16 cellular contexts compared by ENCODE assay signal in the genomic region with DNA sequence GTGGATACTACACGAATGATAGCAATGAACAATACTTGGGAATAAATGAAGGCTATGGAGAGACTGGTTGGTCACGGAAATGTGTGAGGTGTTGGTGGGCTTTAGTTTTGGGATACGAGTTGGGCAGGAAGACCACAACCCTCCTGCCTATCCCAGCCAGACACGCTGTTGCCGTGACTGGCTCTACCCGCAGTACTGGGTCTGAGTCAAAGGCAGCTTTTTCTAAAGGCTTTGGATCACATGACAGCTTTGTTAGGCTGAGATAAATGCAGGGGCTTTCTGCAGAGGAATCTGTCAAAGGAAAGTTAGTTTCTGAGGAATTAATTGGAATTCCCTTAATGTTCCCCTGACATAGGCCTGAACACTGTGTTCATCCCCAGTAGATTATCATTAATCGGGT.
DNase-seq lines count a peak whose midpoint lies in the region; ATAC-seq, FAIRE-seq and TF ChIP-seq lines count a peak whose summit lies in the region.
"Had no signal": no experiment of that assay in that cellular context is flagged by ENCODE, and none has a peak within 500 bp of the region (broad histone marks: within the 10 kb centered on the region; RNA-seq: fewer than 3 reads in every experiment).

No MANE protein-coding gene starts in this region.

- H3K9me3 ChIP-seq in K562 (replicated peaks; ENCODE audit: control insufficient read depth, insufficient read depth, low read depth, low read length) (no peaks in the 10 kb centered on the region), heart right ventricle (peaks cover 0 to 11% (median 0%) of the 10 kb centered on the region in 11 donors), pancreas (no peaks in the 10 kb centered on the region)
- H3K9me3 ChIP-seq: BLaER1 treated with 17β-estradiol and CSF1 and Interleukin-3, amounts not matched to agents 10 nM and 100 nM; HAP-1 had no signal

- TF ChIP-seq POLR2A in K562 (conservative IDR thresholded peaks at IDR 0.05): no peak

- FAIRE-seq in K562 (lab: Jason Lieb, UNC) (no peak), pancreas (lab: Jason Lieb, UNC) (no peak)

- no peak for TF ChIP-seq RAD21 in K562 (CRISPR knock-in tag; conservative IDR thresholded peaks at IDR 0.05 in 1 of 2, IDR thresholded peaks at IDR 0.05 in 1 of 2)

- TF ChIP-seq CTCF in K562 (IDR thresholded peaks at IDR 0.05 in 2 of 3, conservative IDR thresholded peaks at IDR 0.05 in 1 of 3; ENCODE audit: insufficient read depth in 2 of 3, low read depth in 1 of 3, low read length in 3 of 3) (no peak), heart right ventricle (IDR thresholded peaks at IDR 0.05) (no peak), pancreas (IDR thresholded peaks at IDR 0.05) (no peak)

- H2AFZ ChIP-seq in K562 (ENCODE audit: low read depth, low read length): no peak overlapping the region

- H3K4me2 ChIP-seq in K562 (ENCODE audit: insufficient read depth, low read length): no peak overlapping the region
- H3K4me2 ChIP-seq: BLaER1 treated with 17β-estradiol and CSF1 and Interleukin-3, amounts not matched to agents 10 nM and 100 nM; KMS-11 had no signal

- no peaks in the 10 kb centered on the region for H3K79me2 ChIP-seq in K562 (ENCODE audit: control insufficient read depth, insufficient read depth, low read length)

- in situ Hi-C loops in K562 (cut with MboI): no loop called here

- H3K9ac ChIP-seq in K562 (ENCODE audit: insufficient read depth in 1 of 2, low read depth in 2 of 2, low read length in 2 of 2): no peak overlapping the region
- H3K9ac ChIP-seq: BLaER1 treated with 17β-estradiol and CSF1 and Interleukin-3, amounts not matched to agents 10 nM and 100 nM; KMS-11 had no signal

- H3K4me1 ChIP-seq in K562 (replicated peaks in 1 of 2; ENCODE audit: control insufficient read depth in 2 of 2, insufficient read depth in 2 of 2, low read length in 2 of 2) (no peaks in the 10 kb centered on the region), heart right ventricle (no peaks in the 10 kb centered on the region), pancreas (no peaks in the 10 kb centered on the region)
- H3K4me1 ChIP-seq: BLaER1 treated with 17β-estradiol and CSF1 and Interleukin-3, amounts not matched to agents 10 nM and 100 nM; HAP-1 had no signal

- H3K27ac Mint-ChIP-seq in activated CD4-positive, alpha-beta T cell treated with anti-CD3 and anti-CD28 coated beads, Interleukin-2, amount 10 ng/mL, durations not matched to agents 7 days and 5 days: no peak overlapping the region
- H3K27ac Mint-ChIP-seq: CD4-positive, CD25-positive, alpha-beta regulatory T cell; IgD-negative memory B cell had no signal

- no peak for TF ChIP-seq EP300 in K562 (IDR thresholded peaks at IDR 0.05; ENCODE audit: low read length)

- no peaks in the 10 kb centered on the region for H3K36me3 Mint-ChIP-seq in activated CD4-positive, alpha-beta T cell treated with anti-CD3 and anti-CD28 coated beads, Interleukin-2, amount 10 ng/mL, durations not matched to agents 7 days and 5 days (ENCODE audit: low read depth)
- H3K36me3 Mint-ChIP-seq: CD4-positive, CD25-positive, alpha-beta regulatory T cell; IgD-negative memory B cell had no signal

- WGBS in K562 (ENCODE audit: insufficient coverage, low coverage, missing lambda C conversion rate): 0% methylated on average over 7 of the region's 7 CpGs
- WGBS in heart right ventricle, 2 donors: 65 to 71% methylated on average over 7 of the region's 7 CpGs
- WGBS in pancreas, 2 donors: 35 to 36% methylated on average over 7 of the region's 7 CpGs

- CTCF ChIA-PET in K562 (lab: Yijun Ruan, JAX; ENCODE audit: low intra/inter-chr PET ratio): no interaction called here
- CTCF ChIA-PET in activated CD4-positive, alpha-beta T cell treated with anti-CD3 and anti-CD28 coated beads, Interleukin-2, amount 10 ng/mL, durations not matched to agents 7 days and 5 days (lab: Charles Lee): no interaction called here

- H3K27me3 Mint-ChIP-seq in activated CD4-positive, alpha-beta T cell treated with anti-CD3 and anti-CD28 coated beads, Interleukin-2, amount 10 ng/mL, durations not matched to agents 7 days and 5 days: no peaks in the 10 kb centered on the region
- H3K27me3 Mint-ChIP-seq: CD4-positive, CD25-positive, alpha-beta regulatory T cell had no signal

- no TSS peak for BruUV-seq in K562 (replicated peaks; lab: Mats Ljungman, UMichigan)

- H3K27ac ChIP-seq in K562 (ENCODE audit: extremely low read depth, low read depth, low read length) (no peak overlapping the region), heart right ventricle (no peak overlapping the region), pancreas (no peak overlapping the region)
- H3K27ac ChIP-seq: BLaER1 treated with 17β-estradiol and CSF1 and Interleukin-3, amounts not matched to agents 10 nM and 100 nM; KMS-11 had no signal

- no peaks in the 10 kb centered on the region for H3K36me3 ChIP-seq in H7 (replicated peaks; ENCODE audit: control insufficient read depth, insufficient read depth, low read length)
- no peaks in the 10 kb centered on the region for H3K36me3 ChIP-seq in K562 (ENCODE audit: control insufficient read depth, insufficient read depth, low read length)
- H3K36me3 ChIP-seq in heart right ventricle: no peaks in the 10 kb centered on the region
- no peaks in the 10 kb centered on the region for H3K36me3 ChIP-seq in pancreas
- H3K36me3 ChIP-seq: BLaER1 treated with 17β-estradiol and CSF1 and Interleukin-3, amounts not matched to agents 10 nM and 100 nM; HAP-1 had no signal

- POLR2A ChIA-PET in K562 (lab: Yijun Ruan, JAX): no interaction called here
- POLR2A ChIA-PET in activated CD4-positive, alpha-beta T cell treated with anti-CD3 and anti-CD28 coated beads, Interleukin-2, amount 10 ng/mL, durations not matched to agents 7 days and 5 days (lab: Charles Lee): interaction anchor here (0.5 kb wide), 1 partner anchor 22 kb away, joined by 3 read pairs; no protein-coding TSS in a partner anchor

- H3K27me3 ChIP-seq in H7 (ENCODE audit: control insufficient read depth, insufficient read depth, low read length) (no peaks in the 10 kb centered on the region), K562 (ENCODE audit: control insufficient read depth in 2 of 2, insufficient read depth in 2 of 2, low read length in 2 of 2) (no peaks in the 10 kb centered on the region), heart right ventricle (no peaks in the 10 kb centered on the region), pancreas (no peaks in the 10 kb centered on the region)
- H3K27me3 ChIP-seq: BLaER1 treated with 17β-estradiol and CSF1 and Interleukin-3, amounts not matched to agents 10 nM and 100 nM had no signal

- no peak for ATAC-seq in K562
- ATAC-seq in heart right ventricle: no peak
- ATAC-seq in pancreas: no peak

- DNase-seq in H7: peak; percentile 21
- DNase-seq in K562 (ENCODE audit: extremely low read depth in 1 of 4, low spot score in 3 of 4): no peak
- DNase-seq in iPS-NIHi7 (ENCODE audit: extremely low spot score): peak; percentile 26
- no peak for DNase-seq in NCI-H510A treated with DMSO at 0.1 percent for 48 hours (lab: John Stamatoyannopoulos, UW)
- DNase-seq in activated CD4-positive, alpha-beta T cell treated with anti-CD3 and anti-CD28 coated beads, Interleukin-2, amount 10 ng/mL, durations not matched to agents 7 days and 5 days: no peak
- DNase-seq in heart right ventricle: no peak
- DNase-seq in pancreas: no peak
- DNase-seq: ACHN; Calu3; CD4-positive, CD25-positive, alpha-beta regulatory T cell; DMS 273 treated with DMSO at 0.1 percent for 48 hours; GDM1 had no signal

- H4K20me1 ChIP-seq in K562 (replicated peaks; ENCODE audit: control insufficient read depth, insufficient read depth, low read length): no peaks in the 10 kb centered on the region
- H4K20me1 ChIP-seq: BLaER1 treated with 17β-estradiol and CSF1 and Interleukin-3, amounts not matched to agents 10 nM and 100 nM had no signal

- H3K9me1 ChIP-seq in K562 (ENCODE audit: control insufficient read depth, insufficient read depth, low read length): no peaks in the 10 kb centered on the region

- no peak overlapping the region for H3K4me3 Mint-ChIP-seq in activated CD4-positive, alpha-beta T cell treated with anti-CD3 and anti-CD28 coated beads, Interleukin-2, amount 10 ng/mL, durations not matched to agents 7 days and 5 days
- H3K4me3 Mint-ChIP-seq: IgD-negative memory B cell had no signal

- intact Hi-C loops in K562 (cut with micrococcal nuclease): no loop called here
- intact Hi-C loops in heart right ventricle (cut with DNase I): no loop called here
- intact Hi-C loops in pancreas (cut with DNase I): no loop called here

- H3K4me3 ChIP-seq in H7 (ENCODE audit: insufficient read depth, low read depth, low read length) (no peak overlapping the region), K562 (no peak overlapping the region), heart right ventricle (no peak overlapping the region), pancreas (no peak overlapping the region)
- H3K4me3 ChIP-seq: BLaER1 treated with 17β-estradiol and CSF1 and Interleukin-3, amounts not matched to agents 10 nM and 100 nM; HAP-1 had no signal

- no peaks in the 10 kb centered on the region for H3K9me3 Mint-ChIP-seq in activated CD4-positive, alpha-beta T cell treated with anti-CD3 and anti-CD28 coated beads, Interleukin-2, amount 10 ng/mL, durations not matched to agents 7 days and 5 days
- H3K9me3 Mint-ChIP-seq: IgD-negative memory B cell had no signal

- H3K4me1 Mint-ChIP-seq in activated CD4-positive, alpha-beta T cell treated with anti-CD3 and anti-CD28 coated beads, Interleukin-2, amount 10 ng/mL, durations not matched to agents 7 days and 5 days: no peaks in the 10 kb centered on the region
- H3K4me1 Mint-ChIP-seq: CD4-positive, CD25-positive, alpha-beta regulatory T cell; IgD-negative memory B cell had no signal

TF ChIP-seq in K562, 482 proteins besides CTCF, POLR2A, EP300 and RAD21:
- TF ChIP-seq TEAD2 (tag; IDR thresholded peaks at IDR 0.05): no peak
- no peak for TF ChIP-seq ZNF507 (tag; conservative IDR thresholded peaks at IDR 0.05)
- no peak for TF ChIP-seq KHSRP (IDR thresholded peaks at IDR 0.05)
- no peak for TF ChIP-seq NRF1 (conservative IDR thresholded peaks at IDR 0.05 in 1 of 2, IDR thresholded peaks at IDR 0.05 in 1 of 2)
- TF ChIP-seq, protein P1, sequence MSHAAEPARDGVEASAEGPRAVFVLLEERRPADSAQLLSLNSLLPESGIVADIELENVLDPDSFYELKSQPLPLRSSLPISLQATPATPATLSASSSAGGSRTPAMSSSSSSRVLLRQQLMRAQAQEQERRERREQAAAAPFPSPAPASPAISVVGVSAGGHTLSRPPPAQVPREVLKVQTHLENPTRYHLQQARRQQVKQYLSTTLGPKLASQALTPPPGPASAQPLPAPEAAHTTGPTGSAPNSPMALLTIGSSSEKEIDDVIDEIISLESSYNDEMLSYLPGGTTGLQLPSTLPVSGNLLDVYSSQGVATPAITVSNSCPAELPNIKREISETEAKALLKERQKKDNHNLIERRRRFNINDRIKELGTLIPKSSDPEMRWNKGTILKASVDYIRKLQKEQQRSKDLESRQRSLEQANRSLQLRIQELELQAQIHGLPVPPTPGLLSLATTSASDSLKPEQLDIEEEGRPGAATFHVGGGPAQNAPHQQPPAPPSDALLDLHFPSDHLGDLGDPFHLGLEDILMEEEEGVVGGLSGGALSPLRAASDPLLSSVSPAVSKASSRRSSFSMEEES (CRISPR knock-in tag; IDR thresholded peaks at IDR 0.05): 0 out of 2 replicates have a peak, but pooled peaks have one; percentile 3
- TF ChIP-seq KLF1 (tag; IDR thresholded peaks at IDR 0.05): no peak

Comparison
In these comparisons a context has a peak if more than half of its experiments do, and no peak if none do; other contexts are left out.
1. DNase-seq: peak in H7 (single experiment) and iPS-NIHi7 (single experiment); none in K562 (0 of 4), NCI-H510A treated with DMSO at 0.1 percent for 48 hours (single experiment), activated CD4-positive, alpha-beta T cell treated with anti-CD3 and anti-CD28 coated beads, Interleukin-2, amount 10 ng/mL, durations not matched to agents 7 days and 5 days (single experiment), heart right ventricle (0 of 2) and pancreas (0 of 6).